ENCODE assay signal across 2 cellular contexts in genomic region chr4:5970381-5971076, GRCh38.
TF ChIP-seq lines count a peak whose summit lies in the region.

No MANE protein-coding gene starts in this region.

TF ChIP-seq in GM23338, 12 proteins besides CTCF, POLR2A, EP300 and RAD21:
- TF ChIP-seq CREB1 (CRISPR knock-in tag; IDR thresholded peaks at IDR 0.05; ENCODE audit: low read depth) (no peak), ZNF462 (CRISPR knock-in tag; IDR thresholded peaks at IDR 0.05) (no peak), STAT1 (IDR thresholded peaks at IDR 0.05; ENCODE audit: unreplicated experiment) (no peak), POLR2AphosphoS5 (IDR thresholded peaks at IDR 0.05; ENCODE audit: low read depth) (no peak), ZNF331 (CRISPR knock-in tag; IDR thresholded peaks at IDR 0.05; ENCODE audit: low read depth) (no peak), EZH2 (IDR thresholded peaks at IDR 0.05; ENCODE audit: low read depth, unreplicated experiment) (no peak), NANOG (IDR thresholded peaks at IDR 0.05; ENCODE audit: borderline replicate concordance) (no peak), ZNF114 (CRISPR knock-in tag; IDR thresholded peaks at IDR 0.05) (no peak), EZH2phosphoT487 (IDR thresholded peaks at IDR 0.05; ENCODE audit: unreplicated experiment) (no peak), JUNB (IDR thresholded peaks at IDR 0.05; ENCODE audit: unreplicated experiment) (no peak)
- TF ChIP-seq, protein P1, sequence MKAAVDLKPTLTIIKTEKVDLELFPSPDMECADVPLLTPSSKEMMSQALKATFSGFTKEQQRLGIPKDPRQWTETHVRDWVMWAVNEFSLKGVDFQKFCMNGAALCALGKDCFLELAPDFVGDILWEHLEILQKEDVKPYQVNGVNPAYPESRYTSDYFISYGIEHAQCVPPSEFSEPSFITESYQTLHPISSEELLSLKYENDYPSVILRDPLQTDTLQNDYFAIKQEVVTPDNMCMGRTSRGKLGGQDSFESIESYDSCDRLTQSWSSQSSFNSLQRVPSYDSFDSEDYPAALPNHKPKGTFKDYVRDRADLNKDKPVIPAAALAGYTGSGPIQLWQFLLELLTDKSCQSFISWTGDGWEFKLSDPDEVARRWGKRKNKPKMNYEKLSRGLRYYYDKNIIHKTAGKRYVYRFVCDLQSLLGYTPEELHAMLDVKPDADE (IDR thresholded peaks at IDR 0.05) = no peak
- TF ChIP-seq, protein P2, sequence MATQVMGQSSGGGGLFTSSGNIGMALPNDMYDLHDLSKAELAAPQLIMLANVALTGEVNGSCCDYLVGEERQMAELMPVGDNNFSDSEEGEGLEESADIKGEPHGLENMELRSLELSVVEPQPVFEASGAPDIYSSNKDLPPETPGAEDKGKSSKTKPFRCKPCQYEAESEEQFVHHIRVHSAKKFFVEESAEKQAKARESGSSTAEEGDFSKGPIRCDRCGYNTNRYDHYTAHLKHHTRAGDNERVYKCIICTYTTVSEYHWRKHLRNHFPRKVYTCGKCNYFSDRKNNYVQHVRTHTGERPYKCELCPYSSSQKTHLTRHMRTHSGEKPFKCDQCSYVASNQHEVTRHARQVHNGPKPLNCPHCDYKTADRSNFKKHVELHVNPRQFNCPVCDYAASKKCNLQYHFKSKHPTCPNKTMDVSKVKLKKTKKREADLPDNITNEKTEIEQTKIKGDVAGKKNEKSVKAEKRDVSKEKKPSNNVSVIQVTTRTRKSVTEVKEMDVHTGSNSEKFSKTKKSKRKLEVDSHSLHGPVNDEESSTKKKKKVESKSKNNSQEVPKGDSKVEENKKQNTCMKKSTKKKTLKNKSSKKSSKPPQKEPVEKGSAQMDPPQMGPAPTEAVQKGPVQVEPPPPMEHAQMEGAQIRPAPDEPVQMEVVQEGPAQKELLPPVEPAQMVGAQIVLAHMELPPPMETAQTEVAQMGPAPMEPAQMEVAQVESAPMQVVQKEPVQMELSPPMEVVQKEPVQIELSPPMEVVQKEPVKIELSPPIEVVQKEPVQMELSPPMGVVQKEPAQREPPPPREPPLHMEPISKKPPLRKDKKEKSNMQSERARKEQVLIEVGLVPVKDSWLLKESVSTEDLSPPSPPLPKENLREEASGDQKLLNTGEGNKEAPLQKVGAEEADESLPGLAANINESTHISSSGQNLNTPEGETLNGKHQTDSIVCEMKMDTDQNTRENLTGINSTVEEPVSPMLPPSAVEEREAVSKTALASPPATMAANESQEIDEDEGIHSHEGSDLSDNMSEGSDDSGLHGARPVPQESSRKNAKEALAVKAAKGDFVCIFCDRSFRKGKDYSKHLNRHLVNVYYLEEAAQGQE (IDR thresholded peaks at IDR 0.05; ENCODE audit: unreplicated experiment) = no peak

TF ChIP-seq in H1, 55 proteins besides CTCF, POLR2A, EP300 and RAD21:
- TF ChIP-seq EZH2 (IDR thresholded peaks at IDR 0.05; ENCODE audit: low read depth, low read length, severe bottlenecking) (no peak), KDM4A (IDR thresholded peaks at IDR 0.05; ENCODE audit: low read depth, low read length, severe bottlenecking) (no peak), EGR1 (IDR thresholded peaks at IDR 0.05; ENCODE audit: borderline replicate concordance, low read depth, low read length) (no peak), NANOG (IDR thresholded peaks at IDR 0.05; ENCODE audit: insufficient read depth, low read depth, low read length, poor library complexity, severe bottlenecking) (no peak), FOSL1 (IDR thresholded peaks at IDR 0.05; ENCODE audit: insufficient read depth, low read depth, low read length) (no peak), RFX5 (IDR thresholded peaks at IDR 0.05; ENCODE audit: borderline replicate concordance, low read depth, low read length) (no peak), ATF2 (IDR thresholded peaks at IDR 0.05; ENCODE audit: low read length) (no peak), GTF2F1 (IDR thresholded peaks at IDR 0.05; ENCODE audit: borderline replicate concordance, low read depth, low read length) (no peak), POU5F1 (IDR thresholded peaks at IDR 0.05; ENCODE audit: low read depth, low read length) (no peak), MAFK (IDR thresholded peaks at IDR 0.05; ENCODE audit: low read depth, low read length) (no peak), ASH2L (IDR thresholded peaks at IDR 0.05; ENCODE audit: low read length) (no peak), E2F6 (IDR thresholded peaks at IDR 0.05) (no peak), BACH1 (IDR thresholded peaks at IDR 0.05; ENCODE audit: low read length) (no peak), SP2 (IDR thresholded peaks at IDR 0.05; ENCODE audit: low read length) (no peak), TAF1 (IDR thresholded peaks at IDR 0.05; ENCODE audit: low read depth, low read length) (no peak)
- TF ChIP-seq, protein P3, sequence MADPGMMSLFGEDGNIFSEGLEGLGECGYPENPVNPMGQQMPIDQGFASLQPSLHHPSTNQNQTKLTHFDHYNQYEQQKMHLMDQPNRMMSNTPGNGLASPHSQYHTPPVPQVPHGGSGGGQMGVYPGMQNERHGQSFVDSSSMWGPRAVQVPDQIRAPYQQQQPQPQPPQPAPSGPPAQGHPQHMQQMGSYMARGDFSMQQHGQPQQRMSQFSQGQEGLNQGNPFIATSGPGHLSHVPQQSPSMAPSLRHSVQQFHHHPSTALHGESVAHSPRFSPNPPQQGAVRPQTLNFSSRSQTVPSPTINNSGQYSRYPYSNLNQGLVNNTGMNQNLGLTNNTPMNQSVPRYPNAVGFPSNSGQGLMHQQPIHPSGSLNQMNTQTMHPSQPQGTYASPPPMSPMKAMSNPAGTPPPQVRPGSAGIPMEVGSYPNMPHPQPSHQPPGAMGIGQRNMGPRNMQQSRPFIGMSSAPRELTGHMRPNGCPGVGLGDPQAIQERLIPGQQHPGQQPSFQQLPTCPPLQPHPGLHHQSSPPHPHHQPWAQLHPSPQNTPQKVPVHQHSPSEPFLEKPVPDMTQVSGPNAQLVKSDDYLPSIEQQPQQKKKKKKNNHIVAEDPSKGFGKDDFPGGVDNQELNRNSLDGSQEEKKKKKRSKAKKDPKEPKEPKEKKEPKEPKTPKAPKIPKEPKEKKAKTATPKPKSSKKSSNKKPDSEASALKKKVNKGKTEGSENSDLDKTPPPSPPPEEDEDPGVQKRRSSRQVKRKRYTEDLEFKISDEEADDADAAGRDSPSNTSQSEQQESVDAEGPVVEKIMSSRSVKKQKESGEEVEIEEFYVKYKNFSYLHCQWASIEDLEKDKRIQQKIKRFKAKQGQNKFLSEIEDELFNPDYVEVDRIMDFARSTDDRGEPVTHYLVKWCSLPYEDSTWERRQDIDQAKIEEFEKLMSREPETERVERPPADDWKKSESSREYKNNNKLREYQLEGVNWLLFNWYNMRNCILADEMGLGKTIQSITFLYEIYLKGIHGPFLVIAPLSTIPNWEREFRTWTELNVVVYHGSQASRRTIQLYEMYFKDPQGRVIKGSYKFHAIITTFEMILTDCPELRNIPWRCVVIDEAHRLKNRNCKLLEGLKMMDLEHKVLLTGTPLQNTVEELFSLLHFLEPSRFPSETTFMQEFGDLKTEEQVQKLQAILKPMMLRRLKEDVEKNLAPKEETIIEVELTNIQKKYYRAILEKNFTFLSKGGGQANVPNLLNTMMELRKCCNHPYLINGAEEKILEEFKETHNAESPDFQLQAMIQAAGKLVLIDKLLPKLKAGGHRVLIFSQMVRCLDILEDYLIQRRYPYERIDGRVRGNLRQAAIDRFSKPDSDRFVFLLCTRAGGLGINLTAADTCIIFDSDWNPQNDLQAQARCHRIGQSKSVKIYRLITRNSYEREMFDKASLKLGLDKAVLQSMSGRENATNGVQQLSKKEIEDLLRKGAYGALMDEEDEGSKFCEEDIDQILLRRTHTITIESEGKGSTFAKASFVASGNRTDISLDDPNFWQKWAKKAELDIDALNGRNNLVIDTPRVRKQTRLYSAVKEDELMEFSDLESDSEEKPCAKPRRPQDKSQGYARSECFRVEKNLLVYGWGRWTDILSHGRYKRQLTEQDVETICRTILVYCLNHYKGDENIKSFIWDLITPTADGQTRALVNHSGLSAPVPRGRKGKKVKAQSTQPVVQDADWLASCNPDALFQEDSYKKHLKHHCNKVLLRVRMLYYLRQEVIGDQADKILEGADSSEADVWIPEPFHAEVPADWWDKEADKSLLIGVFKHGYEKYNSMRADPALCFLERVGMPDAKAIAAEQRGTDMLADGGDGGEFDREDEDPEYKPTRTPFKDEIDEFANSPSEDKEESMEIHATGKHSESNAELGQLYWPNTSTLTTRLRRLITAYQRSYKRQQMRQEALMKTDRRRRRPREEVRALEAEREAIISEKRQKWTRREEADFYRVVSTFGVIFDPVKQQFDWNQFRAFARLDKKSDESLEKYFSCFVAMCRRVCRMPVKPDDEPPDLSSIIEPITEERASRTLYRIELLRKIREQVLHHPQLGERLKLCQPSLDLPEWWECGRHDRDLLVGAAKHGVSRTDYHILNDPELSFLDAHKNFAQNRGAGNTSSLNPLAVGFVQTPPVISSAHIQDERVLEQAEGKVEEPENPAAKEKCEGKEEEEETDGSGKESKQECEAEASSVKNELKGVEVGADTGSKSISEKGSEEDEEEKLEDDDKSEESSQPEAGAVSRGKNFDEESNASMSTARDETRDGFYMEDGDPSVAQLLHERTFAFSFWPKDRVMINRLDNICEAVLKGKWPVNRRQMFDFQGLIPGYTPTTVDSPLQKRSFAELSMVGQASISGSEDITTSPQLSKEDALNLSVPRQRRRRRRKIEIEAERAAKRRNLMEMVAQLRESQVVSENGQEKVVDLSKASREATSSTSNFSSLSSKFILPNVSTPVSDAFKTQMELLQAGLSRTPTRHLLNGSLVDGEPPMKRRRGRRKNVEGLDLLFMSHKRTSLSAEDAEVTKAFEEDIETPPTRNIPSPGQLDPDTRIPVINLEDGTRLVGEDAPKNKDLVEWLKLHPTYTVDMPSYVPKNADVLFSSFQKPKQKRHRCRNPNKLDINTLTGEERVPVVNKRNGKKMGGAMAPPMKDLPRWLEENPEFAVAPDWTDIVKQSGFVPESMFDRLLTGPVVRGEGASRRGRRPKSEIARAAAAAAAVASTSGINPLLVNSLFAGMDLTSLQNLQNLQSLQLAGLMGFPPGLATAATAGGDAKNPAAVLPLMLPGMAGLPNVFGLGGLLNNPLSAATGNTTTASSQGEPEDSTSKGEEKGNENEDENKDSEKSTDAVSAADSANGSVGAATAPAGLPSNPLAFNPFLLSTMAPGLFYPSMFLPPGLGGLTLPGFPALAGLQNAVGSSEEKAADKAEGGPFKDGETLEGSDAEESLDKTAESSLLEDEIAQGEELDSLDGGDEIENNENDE (IDR thresholded peaks at IDR 0.05; ENCODE audit: insufficient replicate concordance, low read length) = no peak
TF ChIP-seq in H1: peak in this region for 0.
